17 cellular contexts compared by ENCODE assay signal in genomic region chr15:80462836-80463512, GRCh38. TPM values are rescaled to one million over a fixed set of nuclear protein-coding genes. Genes with fewer than 3 reads are reported as not detected.
A peak's percentile ranks its signal among the peaks of the same experiment; 100 is the strongest.
DNase-seq lines count a peak whose midpoint lies in the region; ATAC-seq and TF ChIP-seq lines count a peak whose summit lies in the region.
"Had no signal": no experiment of that assay in that cellular context is flagged by ENCODE, and none has a peak within 500 bp of the region (broad histone marks: within the 10 kb centered on the region; RNA-seq: fewer than 3 reads in every experiment).

No MANE protein-coding gene starts in this region.

- no peaks in the 10 kb centered on the region for H3K4me1 ChIP-seq in esophagus squamous epithelium
- H3K4me1 ChIP-seq in osteoblast (ENCODE audit: insufficient read depth, low read length): peaks cover 10% of the 10 kb centered on the region
- H3K4me1 ChIP-seq: A549 had no signal

- 70 to 77% methylated on average over 8 of the region's 8 CpGs for WGBS in esophagus squamous epithelium, 2 donors

- intact Hi-C loops in esophagus squamous epithelium (cut with DNase I): loop anchor here (10.0 kb wide), 1 partner anchor 102 kb away; no protein-coding TSS in a partner anchor

- H3K4me1 Mint-ChIP-seq in stimulated activated naive B cell treated with anti-CD40 and anti-IgM and Interleukin-4, amounts not matched to agents 10 μg/mL and 1 μg/mL and 100 μg/mL, for 72 hours: peaks cover 7 to 19% of the 10 kb centered on the region in 2 donors

- TF ChIP-seq POLR2A in esophagus squamous epithelium (IDR thresholded peaks at IDR 0.05): no peak

- no peaks in the 10 kb centered on the region for H4K20me1 ChIP-seq in osteoblast (ENCODE audit: insufficient read depth, low read length)

- H3K79me2 ChIP-seq in osteoblast (ENCODE audit: insufficient read depth, low read length): no peaks in the 10 kb centered on the region

- no peak overlapping the region for H3K27ac Mint-ChIP-seq in stimulated activated naive B cell treated with anti-CD40 and anti-IgM and Interleukin-4, amounts not matched to agents 10 μg/mL and 1 μg/mL and 100 μg/mL, for 72 hours
- H3K27ac Mint-ChIP-seq: CD4-positive, alpha-beta T cell; HFFc6 had no signal

- H3K9me3 ChIP-seq in esophagus squamous epithelium: no peaks in the 10 kb centered on the region
- H3K9me3 ChIP-seq in osteoblast (ENCODE audit: low read depth, low read length): no peaks in the 10 kb centered on the region
- H3K9me3 ChIP-seq: A549 had no signal

- no peak overlapping the region for H3K4me3 ChIP-seq in fibroblast of the aortic adventitia (ENCODE audit: low read depth, low read length)
- no peak overlapping the region for H3K4me3 ChIP-seq in esophagus squamous epithelium
- no peak overlapping the region for H3K4me3 ChIP-seq in osteoblast (ENCODE audit: insufficient read depth, low read length)
- H3K4me3 ChIP-seq: A549, GM12878 had no signal

- no peaks in the 10 kb centered on the region for H3K36me3 Mint-ChIP-seq in stimulated activated naive B cell treated with anti-CD40 and anti-IgM and Interleukin-4, amounts not matched to agents 10 μg/mL and 1 μg/mL and 100 μg/mL, for 72 hours

- peak; percentile 25 to 42 for ATAC-seq in stimulated activated naive B cell treated with anti-CD40 and anti-IgM and Interleukin-4, amounts not matched to agents 10 μg/mL and 1 μg/mL and 100 μg/mL, for 72 hours (replicated peaks)
- ATAC-seq: A549, GM12878, HCT116 had no signal

- H3K4me3 Mint-ChIP-seq in stimulated activated naive B cell treated with anti-CD40 and anti-IgM and Interleukin-4, amounts not matched to agents 10 μg/mL and 1 μg/mL and 100 μg/mL, for 72 hours: no peak overlapping the region
- H3K4me3 Mint-ChIP-seq: CD4-positive, alpha-beta T cell; HFFc6 had no signal

- DNase-seq in NCI-H226: peak; percentile 96
- DNase-seq in fibroblast of the aortic adventitia (ENCODE audit: low read depth): peak; percentile 53
- DNase-seq in stimulated activated naive B cell treated with anti-CD40 and anti-IgM and Interleukin-4, amounts not matched to agents 10 μg/mL and 1 μg/mL and 100 μg/mL, for 72 hours: no peak
- DNase-seq in esophagus squamous epithelium (lab: John Stamatoyannopoulos, UW): no peak
- no peak for DNase-seq in osteoblast (ENCODE audit: insufficient read length, low spot score, missing footprints)
- DNase-seq in NK-92 (lab: John Stamatoyannopoulos, UW; ENCODE audit: unreplicated experiment): no peak
- DNase-seq: AML-193; CD4-positive, alpha-beta T cell; DMS79 treated with DMSO at 0.1 percent for 48 hours; GOT3; H7; HFFc6 had no signal

- no peak overlapping the region for H3K4me2 ChIP-seq in osteoblast (ENCODE audit: insufficient read depth, low read length)
- H3K4me2 ChIP-seq: A549 had no signal

- no peak overlapping the region for H2AFZ ChIP-seq in osteoblast (ENCODE audit: low read length)

- peaks cover 5 to 15% of the 10 kb centered on the region in 2 donors for H3K27me3 Mint-ChIP-seq in stimulated activated naive B cell treated with anti-CD40 and anti-IgM and Interleukin-4, amounts not matched to agents 10 μg/mL and 1 μg/mL and 100 μg/mL, for 72 hours

- H3K27me3 ChIP-seq in esophagus squamous epithelium: peaks cover 0 to 9% (median 0%) of the 10 kb centered on the region in 4 donors
- H3K27me3 ChIP-seq in osteoblast (ENCODE audit: insufficient read depth, low read length): no peaks in the 10 kb centered on the region

- H3K36me3 ChIP-seq in esophagus squamous epithelium: no peaks in the 10 kb centered on the region
- H3K36me3 ChIP-seq in osteoblast (ENCODE audit: insufficient read depth, low read length): no peaks in the 10 kb centered on the region

- H3K27ac ChIP-seq in esophagus squamous epithelium (no peak overlapping the region), osteoblast (ENCODE audit: low read depth, low read length) (no peak overlapping the region)
- H3K27ac ChIP-seq: A549, C4-2B, HL-60 had no signal

- no peak for TF ChIP-seq CTCF in fibroblast of the aortic adventitia (IDR thresholded peaks at IDR 0.05; ENCODE audit: insufficient read depth, low read length)
- TF ChIP-seq CTCF in esophagus squamous epithelium (IDR thresholded peaks at IDR 0.05): no peak
- no peak for TF ChIP-seq CTCF in osteoblast (IDR thresholded peaks at IDR 0.05; ENCODE audit: extremely low read depth, low read depth, low read length)

- H3K9me3 Mint-ChIP-seq in stimulated activated naive B cell treated with anti-CD40 and anti-IgM and Interleukin-4, amounts not matched to agents 10 μg/mL and 1 μg/mL and 100 μg/mL, for 72 hours: no peaks in the 10 kb centered on the region
- H3K9me3 Mint-ChIP-seq: CD4-positive, alpha-beta T cell; HFFc6 had no signal

RNA-seq across cellular contexts. Expression of gene ARNT2, which starts 58.8 kb away (rescaled TPM):
- total RNA-seq in fibroblast of the aortic adventitia (ENCODE audit: low replicate concordance) (9.4 and 12.7 TPM in 2 replicates), esophagus squamous epithelium (1 to 10 TPM in 2 of 4 donors, under 1 TPM in 2; 0.15 to 5.7 (median 1.7) TPM), osteoblast (26.2 and 30.0 TPM in 2 replicates)
- total RNA-seq: CD4-positive, alpha-beta T cell; GM12878 had no signal

Comparison
In these comparisons a context has a peak if more than half of its experiments do, and no peak if none do; other contexts are left out.
1. DNase-seq: peak in NCI-H226 (single experiment) and fibroblast of the aortic adventitia (single experiment); none in stimulated activated naive B cell treated with anti-CD40 and anti-IgM and Interleukin-4, amounts not matched to agents 10 μg/mL and 1 μg/mL and 100 μg/mL, for 72 hours (single experiment), esophagus squamous epithelium (single experiment), osteoblast (single experiment) and NK-92 (single experiment).